ENCODE assay signal across 8 cellular contexts in genomic region chr14:69818760-69819191, GRCh38. TPM values are rescaled to one million over a fixed set of nuclear protein-coding genes. Genes with fewer than 3 reads are reported as not detected.
DNase-seq lines count a peak whose midpoint lies in the region; ATAC-seq and TF ChIP-seq lines count a peak whose summit lies in the region.

No MANE protein-coding gene starts in this region.

- H3K9me3 ChIP-seq in BLaER1: no peaks in the 10 kb centered on the region
- no peaks in the 10 kb centered on the region for H3K9me3 ChIP-seq in H9 (ENCODE audit: control insufficient read depth, low read depth, low read length)
- no peaks in the 10 kb centered on the region for H3K9me3 ChIP-seq in lung (ENCODE audit: control insufficient read depth in 2 of 2, insufficient read depth in 1 of 2, low read length in 1 of 2)

- no peaks in the 10 kb centered on the region for H3K36me3 ChIP-seq in BLaER1
- no peaks in the 10 kb centered on the region for H3K36me3 ChIP-seq in lung (ENCODE audit: control insufficient read depth in 2 of 2, insufficient read depth in 2 of 2, low read length in 2 of 2)

- H3K4me2 ChIP-seq in BLaER1 (peak overlapping the region; percentile 85), H9 (ENCODE audit: insufficient read depth, insufficient read length, low read length) (no peak overlapping the region)

- WGBS in H9 (ENCODE audit: extremely low coverage, insufficient read length, low lambda C conversion rate): no CpG with 5 or more reads among the region's 11 CpGs
- WGBS in lung, 2 donors: 8 to 10% methylated on average over 11 of the region's 11 CpGs

- no peak overlapping the region for H4K91ac ChIP-seq in H9 (ENCODE audit: insufficient read length, low read depth, low read length)

- no peak overlapping the region for H2BK5ac ChIP-seq in H9 (ENCODE audit: insufficient read length, low read length)

- no peaks in the 10 kb centered on the region for H3K79me1 ChIP-seq in H9 (ENCODE audit: insufficient read depth, low read depth, low read length, poor library complexity, severe bottlenecking)

- no peaks in the 10 kb centered on the region for H4K20me1 ChIP-seq in BLaER1
- H4K20me1 ChIP-seq in H9 (ENCODE audit: control insufficient read depth, insufficient read depth, insufficient read length): no peaks in the 10 kb centered on the region

- H3K4me1 ChIP-seq in BLaER1 (peaks cover 21% of the 10 kb centered on the region), H9 (ENCODE audit: insufficient read depth, low read length) (no peaks in the 10 kb centered on the region), lung (ENCODE audit: control insufficient read depth in 2 of 2, insufficient read depth in 2 of 2, low read length in 2 of 2) (no peaks in the 10 kb centered on the region)

- H2BK15ac ChIP-seq in H9 (ENCODE audit: low read depth, low read length): no peak overlapping the region

- H3K27me3 Mint-ChIP-seq in H9 (ENCODE audit: low read depth): no peaks in the 10 kb centered on the region

- H3K27ac ChIP-seq in BLaER1 (no peak overlapping the region), H9 (ENCODE audit: insufficient read length, low read depth, low read length) (no peak overlapping the region), lung (ENCODE audit: low read depth in 1 of 2, low read length in 1 of 2) (no peak overlapping the region)

- no peaks in the 10 kb centered on the region for H3K9me3 Mint-ChIP-seq in H9

- no peak overlapping the region for H2BK12ac ChIP-seq in H9 (ENCODE audit: insufficient read length, low read depth, low read length)

- no peaks in the 10 kb centered on the region for H3K36me3 Mint-ChIP-seq in H9 (ENCODE audit: insufficient read depth in 1 of 3, low read depth in 3 of 3)

- peaks cover 0 to 8% of the 10 kb centered on the region in 2 experiments; a peak in 3 of 4 replicates for H3K4me1 Mint-ChIP-seq in H9

- no peak overlapping the region for H2AK5ac ChIP-seq in H9 (ENCODE audit: insufficient read length, low read length)

- no peak overlapping the region for H2BK120ac ChIP-seq in H9 (ENCODE audit: low read depth, low read length, poor library complexity, severe bottlenecking)

- ATAC-seq in lung (ENCODE audit: insufficient read depth, low FRiP score) (peak; percentile 78), GM21619 (IDR thresholded peaks at IDR 0.05; ENCODE audit: unreplicated experiment) (no peak)

- H3K4me3 ChIP-seq in BLaER1 (no peak overlapping the region; the same call in 1 of the 2 replicates), lung (no peak overlapping the region)

- no peak overlapping the region for H3K4me3 Mint-ChIP-seq in H9

- no peaks in the 10 kb centered on the region for H3K79me2 ChIP-seq in H9 (ENCODE audit: insufficient read depth, low read length)

- no peak overlapping the region for H3K56ac ChIP-seq in H9 (ENCODE audit: insufficient read length, low read depth, low read length)

- H3K27me3 ChIP-seq in BLaER1: no peaks in the 10 kb centered on the region
- no peaks in the 10 kb centered on the region for H3K27me3 ChIP-seq in H9 (ENCODE audit: insufficient read depth, low read length)
- H3K27me3 ChIP-seq in lung (ENCODE audit: control insufficient read depth, insufficient read depth): no peaks in the 10 kb centered on the region

- H3K27ac Mint-ChIP-seq in H9: no peak overlapping the region

- peak; percentile 87 for TF ChIP-seq CTCF in H9 (conservative IDR thresholded peaks at IDR 0.05)
- peak; percentile 68 for TF ChIP-seq CTCF in lung (IDR thresholded peaks at IDR 0.05; ENCODE audit: control extremely low read depth, extremely low read depth)

- H3K23me2 ChIP-seq in H9 (ENCODE audit: insufficient read length, low read depth, low read length, poor library complexity, severe bottlenecking): no peaks in the 10 kb centered on the region

- DNase-seq in H9 (peak; percentile 68), NCI-H510A treated with DMSO at 0.1 percent for 48 hours (lab: John Stamatoyannopoulos, UW) (peak; percentile 86), lung (ENCODE audit: low spot score) (peak; percentile 52)
- peak; percentile 9 to 25 for DNase-seq in activated CD4-positive, alpha-beta T cell treated with anti-CD3 and anti-CD28 coated beads, Interleukin-2, amount 50 U/mL, for 4 hours
- peak; percentile 51 for DNase-seq in effector CD4-positive, alpha-beta T cell
- peak; percentile 4 for DNase-seq in stimulated activated CD8-positive, alpha-beta memory T cell treated with anti-CD3 and anti-CD28 coated beads, Interleukin-4, amount 100 ng/mL, for 24 hours (ENCODE audit: low read depth)

- H2BK20ac ChIP-seq in H9 (ENCODE audit: low read depth, low read length, poor library complexity, severe bottlenecking): no peak overlapping the region

- no peak overlapping the region for H4K8ac ChIP-seq in H9 (replicated peaks; ENCODE audit: insufficient read length, low read depth, low read length)

- H3K18ac ChIP-seq in H9 (ENCODE audit: insufficient read length, low read depth, low read length): no peak overlapping the region

- H3T11ph ChIP-seq in H9 (ENCODE audit: low read length): no peak overlapping the region

- no peak overlapping the region for H3K4ac ChIP-seq in H9 (ENCODE audit: low read depth, low read length)

- H3K9ac ChIP-seq in BLaER1 (no peak overlapping the region), H9 (ENCODE audit: extremely low read depth, insufficient read length, low read length) (no peak overlapping the region)

- H3K14ac ChIP-seq in H9 (ENCODE audit: insufficient read depth, low read length): no peak overlapping the region

- H3K23ac ChIP-seq in H9 (ENCODE audit: insufficient read length, low read depth, low read length): no peak overlapping the region

- no peak overlapping the region for H4K5ac ChIP-seq in H9 (ENCODE audit: insufficient read length, low read depth, low read length)

- H2AFZ ChIP-seq in H9 (ENCODE audit: low read length): no peak overlapping the region

RNA-seq across cellular contexts. Expression of gene SLC10A1, which starts 21.7 kb away (rescaled TPM):
- not detected in 2 replicates for total RNA-seq in H9 (2021)
- not detected for total RNA-seq in lung
- polyA plus RNA-seq in lung: not detected

RNA-seq across cellular contexts. Expression of gene SRSF5, which starts 51.8 kb away (rescaled TPM):
- total RNA-seq in H9 (2021) (364 and 389 TPM in 2 replicates), lung (100 to 1,000 TPM; 224 to 419 TPM)
- polyA plus RNA-seq in lung: 100 to 1,000 TPM; 239 to 334 TPM

Comparison
In these comparisons a context has a peak if more than half of its experiments do, and no peak if none do; other contexts are left out.
1. DNase-seq: peak in every context shown above with its lines; median percentile 86 in NCI-H510A treated with DMSO at 0.1 percent for 48 hours; 68 in H9; 52 in lung; 51 in effector CD4-positive, alpha-beta T cell; 17 in activated CD4-positive, alpha-beta T cell treated with anti-CD3 and anti-CD28 coated beads, Interleukin-2, amount 50 U/mL, for 4 hours; 4 in stimulated activated CD8-positive, alpha-beta memory T cell treated with anti-CD3 and anti-CD28 coated beads, Interleukin-4, amount 100 ng/mL, for 24 hours.